ENCODE assay signal across 11 cellular contexts in the genomic region with DNA sequence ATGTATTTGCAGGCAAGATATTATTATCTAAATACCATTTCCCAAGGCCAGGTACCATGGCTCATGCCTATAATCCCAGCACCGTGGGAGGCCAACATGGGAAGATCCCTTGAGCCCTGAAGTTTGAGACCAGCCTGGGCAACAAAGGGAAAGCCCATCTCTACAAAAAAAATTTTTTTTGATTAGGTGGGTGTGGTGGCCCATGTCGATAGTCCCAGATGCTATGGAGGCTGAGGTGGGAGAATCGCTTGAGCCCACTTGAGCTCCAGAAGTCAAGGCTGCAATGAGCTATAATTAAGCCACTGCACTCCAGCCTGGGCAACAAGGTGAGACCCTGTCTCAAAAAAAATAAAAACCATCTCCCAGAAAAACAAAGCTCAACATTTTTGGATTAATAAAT. TPM values are rescaled to one million over a fixed set of nuclear protein-coding genes. Genes with fewer than 3 reads are reported as not detected.
A peak's percentile ranks its signal among the peaks of the same experiment; 100 is the strongest.
DNase-seq lines count a peak whose midpoint lies in the region; ATAC-seq, FAIRE-seq and TF ChIP-seq lines count a peak whose summit lies in the region.
"Had no signal": no experiment of that assay in that cellular context is flagged by ENCODE, and none has a peak within 500 bp of the region (broad histone marks: within the 10 kb centered on the region; RNA-seq: fewer than 3 reads in every experiment).

No MANE protein-coding gene starts in this region.

- H3K4me1 Mint-ChIP-seq in CD4-positive, alpha-beta memory T cell: peaks cover 16 to 29% (median 21%) of the 10 kb centered on the region in 4 donors
- peaks cover 7% of the 10 kb centered on the region for H3K4me1 Mint-ChIP-seq in astrocyte (ENCODE audit: low read depth, unreplicated experiment)
- H3K4me1 Mint-ChIP-seq in naive thymus-derived CD4-positive, alpha-beta T cell: peaks cover 11 to 49% (median 22%) of the 10 kb centered on the region in 7 donors

- peak overlapping the region; percentile 91 for H3K9ac ChIP-seq in astrocyte (ENCODE audit: low read length)

- ATAC-seq in naive thymus-derived CD4-positive, alpha-beta T cell: no peak
- no peak for ATAC-seq in HG03135 (IDR thresholded peaks at IDR 0.05; ENCODE audit: unreplicated experiment)
- no peak for ATAC-seq in HG03159 (IDR thresholded peaks at IDR 0.05; ENCODE audit: unreplicated experiment)

- POLR2A ChIA-PET in CD4-positive, alpha-beta memory T cell (lab: Charles Lee; ENCODE audit: partially characterized antibody): interaction anchor here (1.9 to 7.9 kb wide), 3 partner anchors 8 to 95 kb away, joined by 18 to 73 read pairs (median 21); a partner anchor contains a TSS
- POLR2A ChIA-PET in naive thymus-derived CD4-positive, alpha-beta T cell (lab: Charles Lee): interaction anchor here (1.2 to 13.6 kb wide), 8 partner anchors 8 to 94 kb away, joined by 3 to 226 read pairs (median 21); a partner anchor contains a TSS

- H3K27me3 Mint-ChIP-seq in CD4-positive, alpha-beta memory T cell: no peaks in the 10 kb centered on the region
- H3K27me3 Mint-ChIP-seq in astrocyte (ENCODE audit: low read depth, unreplicated experiment): peaks cover 1% of the 10 kb centered on the region
- peaks cover 0 to 26% (median 0%) of the 10 kb centered on the region in 5 donors for H3K27me3 Mint-ChIP-seq in naive thymus-derived CD4-positive, alpha-beta T cell

- H3K27ac Mint-ChIP-seq in CD4-positive, alpha-beta memory T cell: peak overlapping the region in 1 of 7 donors; percentile 96
- H3K27ac Mint-ChIP-seq in astrocyte (ENCODE audit: unreplicated experiment): no peak overlapping the region
- peak overlapping the region in 5 of 9 donors; percentile 86 to 97 (median 94) for H3K27ac Mint-ChIP-seq in naive thymus-derived CD4-positive, alpha-beta T cell

- no peak for DNase-seq in CD4-positive, alpha-beta memory T cell
- DNase-seq in Jurkat, Clone E6-1 (ENCODE audit: low read depth, low spot score): no peak
- DNase-seq in astrocyte (ENCODE audit: low read depth) (no peak), DMS114 treated with DMSO at 0.1 percent for 48 hours (lab: John Stamatoyannopoulos, UW; ENCODE audit: unreplicated experiment) (no peak), cerebellar nuclear complex (lab: John Stamatoyannopoulos, UW) (no peak)
- no peak for DNase-seq in naive thymus-derived CD4-positive, alpha-beta T cell
- DNase-seq: activated CD4-positive, alpha-beta T cell treated with anti-CD3 and anti-CD28 coated beads, Interleukin-2, amount 50 U/mL, for 1 hour; NCI-H82 had no signal

- peaks cover 60% of the 10 kb centered on the region for H3K79me2 ChIP-seq in astrocyte (ENCODE audit: insufficient read depth, low read length)

- FAIRE-seq in astrocyte (lab: Jason Lieb, UNC): no peak

- peak overlapping the region in 6 of 8 donors; percentile 33 to 92 (median 90) for H3K4me3 Mint-ChIP-seq in CD4-positive, alpha-beta memory T cell
- peak overlapping the region; percentile 93 for H3K4me3 Mint-ChIP-seq in astrocyte (ENCODE audit: unreplicated experiment)
- H3K4me3 Mint-ChIP-seq in naive thymus-derived CD4-positive, alpha-beta T cell: peak overlapping the region in 9 of 10 donors; percentile 12 to 98 (median 93)

- H3K9me3 Mint-ChIP-seq in CD4-positive, alpha-beta memory T cell: no peaks in the 10 kb centered on the region
- no peaks in the 10 kb centered on the region for H3K9me3 Mint-ChIP-seq in astrocyte (ENCODE audit: unreplicated experiment)
- no peaks in the 10 kb centered on the region for H3K9me3 Mint-ChIP-seq in naive thymus-derived CD4-positive, alpha-beta T cell

- CTCF ChIA-PET in CD4-positive, alpha-beta memory T cell (lab: Charles Lee; ENCODE audit: partially characterized antibody): interaction anchor here (0.8 to 19.0 kb wide), 4 partner anchors 9 to 95 kb away, joined by 3 to 583 read pairs (median 41); a partner anchor contains a TSS
- CTCF ChIA-PET in naive thymus-derived CD4-positive, alpha-beta T cell (lab: Charles Lee): interaction anchor here (2.2 to 17.1 kb wide), 3 partner anchors 8 to 95 kb away, joined by 8 to 361 read pairs (median 43); a partner anchor contains a TSS

- intact Hi-C loops in CD4-positive, alpha-beta memory T cell (cut with micrococcal nuclease): no loop called here
- intact Hi-C loops in naive thymus-derived CD4-positive, alpha-beta T cell (cut with micrococcal nuclease): loop anchor here in 1 of 2 donors (2.0 kb wide), 1 partner anchor 19 kb away; no protein-coding TSS in a partner anchor

- no peak overlapping the region for H3K4me3 ChIP-seq in CD4-positive, alpha-beta memory T cell (ENCODE audit: low read length in 2 of 2)
- H3K4me3 ChIP-seq in Jurkat, Clone E6-1 (ENCODE audit: low read length): peak overlapping the region; percentile 62
- peak overlapping the region; percentile 92 for H3K4me3 ChIP-seq in astrocyte (ENCODE audit: insufficient read depth, low read depth, low read length)
- no peak overlapping the region for H3K4me3 ChIP-seq in naive thymus-derived CD4-positive, alpha-beta T cell (ENCODE audit: low read length)

- no peak overlapping the region for H3K27ac ChIP-seq in CD4-positive, alpha-beta memory T cell (ENCODE audit: low read depth, low read length)
- H3K27ac ChIP-seq in astrocyte (ENCODE audit: low read depth, low read length): no peak overlapping the region
- H3K27ac ChIP-seq in naive thymus-derived CD4-positive, alpha-beta T cell (ENCODE audit: low read depth, low read length): no peak overlapping the region

- H4K20me1 ChIP-seq in astrocyte (ENCODE audit: insufficient read depth, low read length): peaks cover 8% of the 10 kb centered on the region

- no peak for TF ChIP-seq CTCF in astrocyte (IDR thresholded peaks at IDR 0.05; ENCODE audit: insufficient read depth, low read depth, low read length)

- H2AFZ ChIP-seq in astrocyte (ENCODE audit: low read depth, low read length): no peak overlapping the region

- peaks cover 3 to 14% of the 10 kb centered on the region in 2 donors for H3K36me3 Mint-ChIP-seq in CD4-positive, alpha-beta memory T cell
- H3K36me3 Mint-ChIP-seq in astrocyte (ENCODE audit: low read depth, unreplicated experiment): peaks cover 13% of the 10 kb centered on the region
- peaks cover 0 to 31% (median 12%) of the 10 kb centered on the region in 5 donors for H3K36me3 Mint-ChIP-seq in naive thymus-derived CD4-positive, alpha-beta T cell

- H3K27me3 ChIP-seq in CD4-positive, alpha-beta memory T cell (ENCODE audit: insufficient read depth, low read length): no peaks in the 10 kb centered on the region
- no peaks in the 10 kb centered on the region for H3K27me3 ChIP-seq in astrocyte (ENCODE audit: insufficient read depth, low read length)
- no peaks in the 10 kb centered on the region for H3K27me3 ChIP-seq in naive thymus-derived CD4-positive, alpha-beta T cell (ENCODE audit: control insufficient read depth in 2 of 2, insufficient read depth in 2 of 2, low read length in 2 of 2)
- H3K27me3 ChIP-seq: tibial nerve had no signal

- H3K4me1 ChIP-seq in CD4-positive, alpha-beta memory T cell (ENCODE audit: insufficient read depth, low read length): peaks cover 26% of the 10 kb centered on the region
- peaks cover 13% of the 10 kb centered on the region for H3K4me1 ChIP-seq in astrocyte (ENCODE audit: insufficient read depth, low read length)
- peaks cover 8 to 11% of the 10 kb centered on the region in 2 donors for H3K4me1 ChIP-seq in naive thymus-derived CD4-positive, alpha-beta T cell (ENCODE audit: control insufficient read depth in 2 of 2, insufficient read depth in 2 of 2, low read length in 2 of 2)

- H3K4me2 ChIP-seq in astrocyte (ENCODE audit: low read length): peak overlapping the region; percentile 90

- H3K36me3 ChIP-seq in CD4-positive, alpha-beta memory T cell (ENCODE audit: insufficient read depth, low read length): no peaks in the 10 kb centered on the region
- peaks cover 37% of the 10 kb centered on the region for H3K36me3 ChIP-seq in astrocyte (ENCODE audit: insufficient read depth, low read length)
- H3K36me3 ChIP-seq in naive thymus-derived CD4-positive, alpha-beta T cell (ENCODE audit: control insufficient read depth in 2 of 3, insufficient read depth in 3 of 3, low read length in 3 of 3): peaks cover 0 to 25% (median 9%) of the 10 kb centered on the region in 3 experiments

- H3K9me3 ChIP-seq in CD4-positive, alpha-beta memory T cell (ENCODE audit: control insufficient read depth in 1 of 2, low read length in 2 of 2): no peaks in the 10 kb centered on the region
- H3K9me3 ChIP-seq in astrocyte (ENCODE audit: insufficient read depth, low read depth, low read length): no peaks in the 10 kb centered on the region
- H3K9me3 ChIP-seq in naive thymus-derived CD4-positive, alpha-beta T cell (ENCODE audit: control insufficient read depth in 2 of 3, low read length in 3 of 3): no peaks in the 10 kb centered on the region
- H3K9me3 ChIP-seq: tibial nerve had no signal

RNA-seq across cellular contexts. Expression of a gene that starts 2.2 kb away (rescaled TPM):
- 10 to 100 TPM; 34.5 to 37.1 TPM for total RNA-seq in CD4-positive, alpha-beta memory T cell
- 10 to 100 TPM; 53.7 to 85.2 TPM for polyA plus RNA-seq in CD4-positive, alpha-beta memory T cell
- polyA plus RNA-seq in Jurkat, Clone E6-1 (2012; ENCODE audit: insufficient read depth, insufficient read length): 1,646 TPM
- total RNA-seq in astrocyte: 130 and 173 TPM in 2 replicates
- 100 to 1,000 TPM in 1 of 5 experiments, 10 to 100 TPM in 4; 29.3 to 347 (median 75.3) TPM for total RNA-seq in naive thymus-derived CD4-positive, alpha-beta T cell
- 100 to 1,000 TPM; 247 to 289 TPM for polyA plus RNA-seq in naive thymus-derived CD4-positive, alpha-beta T cell

RNA-seq across cellular contexts. Expression of a gene that starts 28.5 kb away (rescaled TPM):
- 1 to 10 TPM; 2.1 to 2.6 TPM for total RNA-seq in CD4-positive, alpha-beta memory T cell
- polyA plus RNA-seq in CD4-positive, alpha-beta memory T cell: under 1 TPM in 1 of 2 donors, not detected in 1; 0.29 TPM
- 3.7 TPM for polyA plus RNA-seq in Jurkat, Clone E6-1 (2012; ENCODE audit: insufficient read depth, insufficient read length)
- total RNA-seq in astrocyte: 14.5 and 15.1 TPM in 2 replicates
- 1 to 10 TPM; 3.4 to 6.0 (median 4.0) TPM for total RNA-seq in naive thymus-derived CD4-positive, alpha-beta T cell
- polyA plus RNA-seq in naive thymus-derived CD4-positive, alpha-beta T cell: under 1 TPM; 0.21 to 0.51 TPM

RNA-seq across cellular contexts. Expression of a gene that starts 44.7 kb away (rescaled TPM):
- total RNA-seq in CD4-positive, alpha-beta memory T cell: not detected
- not detected for polyA plus RNA-seq in CD4-positive, alpha-beta memory T cell
- polyA plus RNA-seq in Jurkat, Clone E6-1 (2012; ENCODE audit: insufficient read depth, insufficient read length): 11.0 TPM
- 1.3 and 2.1 TPM in 2 replicates for total RNA-seq in astrocyte
- total RNA-seq in naive thymus-derived CD4-positive, alpha-beta T cell: 1 to 10 TPM in 1 of 5 experiments, under 1 TPM in 1, not detected in 3; 0.83 to 4.3 TPM
- not detected for polyA plus RNA-seq in naive thymus-derived CD4-positive, alpha-beta T cell
- total RNA-seq: tibial nerve had no signal

Comparison
In these comparisons a context has a peak if more than half of its experiments do, and no peak if none do; other contexts are left out.
1. H3K4me3 ChIP-seq: peak in Jurkat, Clone E6-1 (single experiment) and astrocyte (single experiment); none in CD4-positive, alpha-beta memory T cell (0 of 2) and naive thymus-derived CD4-positive, alpha-beta T cell (single experiment).
2. Peak in every context shown above with its lines, with median percentiles within 50 percentile points of each other: H3K4me3 Mint-ChIP-seq.